In the genomic region with DNA sequence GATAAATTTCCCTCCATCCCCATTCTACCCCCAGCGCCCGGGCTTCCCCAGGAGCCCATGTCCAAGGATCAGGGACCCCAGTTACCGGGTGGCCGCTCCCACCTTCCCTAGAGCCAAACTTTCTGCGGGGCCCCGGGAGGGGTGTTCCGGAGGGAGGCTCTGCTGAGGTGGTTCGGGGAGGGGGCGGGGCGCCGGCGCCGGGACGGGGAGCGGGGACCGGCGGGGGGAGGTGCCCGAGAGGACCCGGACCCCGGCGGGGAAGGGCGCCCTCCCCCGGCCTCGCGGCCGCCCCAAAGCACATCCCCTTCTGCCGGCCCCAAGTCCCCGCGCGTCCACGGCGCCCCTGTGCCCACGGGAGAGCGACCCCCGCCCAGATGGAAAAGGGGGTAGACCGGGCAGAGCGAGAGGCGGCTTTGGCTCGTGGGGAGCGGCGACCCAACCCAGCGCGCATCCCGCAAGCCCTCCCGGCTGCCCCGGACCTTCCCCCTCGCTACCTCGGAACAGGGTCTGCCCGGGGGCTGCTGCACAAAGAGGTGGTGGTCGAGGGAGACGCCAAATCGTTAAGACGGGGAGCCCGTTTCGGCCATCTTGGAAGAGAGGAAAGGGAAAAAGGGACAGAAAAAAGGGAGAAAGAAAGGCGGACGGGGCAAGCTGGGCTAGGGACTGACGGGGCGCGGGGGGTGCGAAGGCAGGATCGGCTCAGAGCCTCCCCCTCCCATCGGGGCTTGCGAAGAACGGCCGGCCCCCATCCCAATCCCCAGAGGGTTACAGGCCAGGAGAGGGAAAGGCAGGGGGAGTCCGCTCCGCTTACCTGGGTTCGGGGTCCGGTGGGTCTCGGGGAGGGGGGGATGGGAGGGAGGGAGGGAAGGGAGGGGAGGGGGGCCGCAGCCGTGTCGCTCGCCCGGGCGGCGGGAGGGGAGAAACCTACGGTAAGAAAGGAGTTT, we compare ENCODE assay signal across 6 cellular contexts. TPM values are rescaled to one million over a fixed set of nuclear protein-coding genes. Genes with fewer than 3 reads are reported as not detected.
DNase-seq lines count a peak whose midpoint lies in the region; ATAC-seq and TF ChIP-seq lines count a peak whose summit lies in the region.

No MANE protein-coding gene starts in this region.

- H3K27me3 Mint-ChIP-seq in GM23338 (ENCODE audit: insufficient read depth, low read depth, poor library complexity), result peaks cover 52% of the 10 kb centered on the region

- peaks cover 14% of the 10 kb centered on the region for H3K36me3 Mint-ChIP-seq in GM23338 (ENCODE audit: low read depth)

- H3K4me2 ChIP-seq in GM23338, result peak overlapping the region; percentile 84

- no peaks in the 10 kb centered on the region for H3K36me3 ChIP-seq in GM23338 (ENCODE audit: insufficient read depth)

- H3K27me3 ChIP-seq in GM23338 (ENCODE audit: insufficient read depth), result peaks cover 16% of the 10 kb centered on the region

- peak in 1 of 2 experiments; percentile 40; a peak in 2 of 4 replicates for TF ChIP-seq CTCF in GM23338 (conservative IDR thresholded peaks at IDR 0.05; ENCODE audit: low read depth in 2 of 2)

- peaks cover 38% of the 10 kb centered on the region for H4K20me1 ChIP-seq in GM23338 (replicated peaks; ENCODE audit: insufficient read depth)

- no peak overlapping the region for H2AFZ ChIP-seq in GM23338

- peak overlapping the region; percentile 92 for H3K27ac Mint-ChIP-seq in GM23338

- peaks cover 44% of the 10 kb centered on the region for H3K4me1 Mint-ChIP-seq in GM23338

- peaks cover 53% of the 10 kb centered on the region for H3K79me2 ChIP-seq in GM23338 (replicated peaks; ENCODE audit: insufficient read depth)

- peak overlapping the region; percentile 97 for H3K27ac ChIP-seq in GM23338 (ENCODE audit: low read depth)

- peaks cover 50% of the 10 kb centered on the region for H3K4me1 ChIP-seq in GM23338 (ENCODE audit: insufficient read depth)

- no peaks in the 10 kb centered on the region for H3K9me2 ChIP-seq in GM23338 (ENCODE audit: insufficient read depth)

- peaks cover 3% of the 10 kb centered on the region; the same call in 1 of the 2 replicates for H3F3A ChIP-seq in GM23338 (replicated peaks; ENCODE audit: low read depth)

- intact Hi-C loops in left colon (cut with DNase I, micrococcal nuclease), result no loop called here

- peak overlapping the region; percentile 99 for H3K4me3 ChIP-seq in GM23338

- peak overlapping the region; percentile 97 for H3K4me3 Mint-ChIP-seq in GM23338

- peak; percentile 55 for DNase-seq in GM23338 (ENCODE audit: low spot score)
- DNase-seq in UCSD-AML1 (lab: John Stamatoyannopoulos, UW; ENCODE audit: unreplicated experiment), result peak; percentile 57
- peak; percentile 60 to 70 for DNase-seq in left colon
- no peak for DNase-seq in NCI-H510A treated with DMSO at 0.1 percent for 48 hours (lab: John Stamatoyannopoulos, UW)
- DNase-seq in NCI-H2107 (lab: John Stamatoyannopoulos, UW), result no peak

- ATAC-seq in GM23338, result peak; percentile 2
- ATAC-seq in left colon, result no peak
- ATAC-seq in HG03469 (IDR thresholded peaks at IDR 0.05; ENCODE audit: unreplicated experiment), result no peak

- peaks cover 5% of the 10 kb centered on the region for H3K9me3 Mint-ChIP-seq in GM23338

TF ChIP-seq in GM23338, 12 proteins besides CTCF, POLR2A, EP300 and RAD21:
- no peak for TF ChIP-seq NANOG (IDR thresholded peaks at IDR 0.05; ENCODE audit: borderline replicate concordance)
- TF ChIP-seq ZNF462 (CRISPR knock-in tag; IDR thresholded peaks at IDR 0.05), result no peak
- TF ChIP-seq ZNF331 (CRISPR knock-in tag; IDR thresholded peaks at IDR 0.05; ENCODE audit: low read depth), result no peak
- no peak for TF ChIP-seq JUNB (IDR thresholded peaks at IDR 0.05; ENCODE audit: unreplicated experiment)
- TF ChIP-seq STAT1 (IDR thresholded peaks at IDR 0.05; ENCODE audit: unreplicated experiment), result no peak
- no peak for TF ChIP-seq EZH2 (IDR thresholded peaks at IDR 0.05; ENCODE audit: low read depth, unreplicated experiment)
- no peak for TF ChIP-seq ZNF114 (CRISPR knock-in tag; IDR thresholded peaks at IDR 0.05)
- no peak for TF ChIP-seq CREB1 (CRISPR knock-in tag; IDR thresholded peaks at IDR 0.05; ENCODE audit: low read depth)
- TF ChIP-seq POLR2AphosphoS5 (IDR thresholded peaks at IDR 0.05; ENCODE audit: low read depth), result no peak; the same call in 1 of the 2 replicates
- TF ChIP-seq, protein P1, sequence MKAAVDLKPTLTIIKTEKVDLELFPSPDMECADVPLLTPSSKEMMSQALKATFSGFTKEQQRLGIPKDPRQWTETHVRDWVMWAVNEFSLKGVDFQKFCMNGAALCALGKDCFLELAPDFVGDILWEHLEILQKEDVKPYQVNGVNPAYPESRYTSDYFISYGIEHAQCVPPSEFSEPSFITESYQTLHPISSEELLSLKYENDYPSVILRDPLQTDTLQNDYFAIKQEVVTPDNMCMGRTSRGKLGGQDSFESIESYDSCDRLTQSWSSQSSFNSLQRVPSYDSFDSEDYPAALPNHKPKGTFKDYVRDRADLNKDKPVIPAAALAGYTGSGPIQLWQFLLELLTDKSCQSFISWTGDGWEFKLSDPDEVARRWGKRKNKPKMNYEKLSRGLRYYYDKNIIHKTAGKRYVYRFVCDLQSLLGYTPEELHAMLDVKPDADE (IDR thresholded peaks at IDR 0.05), result no peak

RNA-seq across cellular contexts. Expression of gene PCGF2, which starts 0.5 kb away (rescaled TPM):
- 21.1 and 23.4 TPM in 2 replicates for total RNA-seq in GM23338 (2014; rRNA removed; shearing (Covaris generic))
- polyA plus RNA-seq in GM23338 (2016; fragmentation: Nextera tagmentation; extraction: Ambion mirVana), result 51.9 and 60.9 TPM in 2 replicates
- total RNA-seq in left colon, result 10 to 100 TPM; 41.1 to 53.7 TPM

RNA-seq across cellular contexts. Expression of gene PSMB3, which starts 4.9 kb away (rescaled TPM):
- total RNA-seq in GM23338 (2014; rRNA removed; shearing (Covaris generic)), result 250 and 270 TPM in 2 replicates
- 523 and 558 TPM in 2 replicates for polyA plus RNA-seq in GM23338 (2016; fragmentation: Nextera tagmentation; extraction: Ambion mirVana)
- 100 to 1,000 TPM; 131 to 154 TPM for total RNA-seq in left colon

RNA-seq across cellular contexts. Expression of gene CISD3, which starts 17.5 kb away (rescaled TPM):
- 0.94 and 3.4 TPM in 2 replicates for total RNA-seq in GM23338 (2014; rRNA removed; shearing (Covaris generic))
- polyA plus RNA-seq in GM23338 (2016; fragmentation: Nextera tagmentation; extraction: Ambion mirVana), result 8.9 and 9.9 TPM in 2 replicates
- 10 to 100 TPM; 91.6 to 99.8 TPM for total RNA-seq in left colon

RNA-seq across cellular contexts. Expression of gene MLLT6, which starts 42.6 kb away (rescaled TPM):
- 2.8 and 3.3 TPM in 2 replicates for total RNA-seq in GM23338 (2014; rRNA removed; shearing (Covaris generic))
- polyA plus RNA-seq in GM23338 (2016; fragmentation: Nextera tagmentation; extraction: Ambion mirVana), result 1.8 and 2.6 TPM in 2 replicates
- 10 to 100 TPM; 82.5 to 87.9 TPM for total RNA-seq in left colon

RNA-seq across cellular contexts. Expression of gene PIP4K2B, which starts 51.7 kb away (rescaled TPM):
- 36.0 and 43.4 TPM in 2 replicates for total RNA-seq in GM23338 (2014; rRNA removed; shearing (Covaris generic))
- polyA plus RNA-seq in GM23338 (2016; fragmentation: Nextera tagmentation; extraction: Ambion mirVana), result 9.5 and 10.0 TPM in 2 replicates
- 10 to 100 TPM; 14.1 to 18.5 TPM for total RNA-seq in left colon

Comparison
In these comparisons a context has a peak if more than half of its experiments do, and no peak if none do; other contexts are left out.
1. DNase-seq: peak in GM23338 (single experiment), UCSD-AML1 (single experiment) and left colon (2 of 2); none in NCI-H510A treated with DMSO at 0.1 percent for 48 hours (single experiment) and NCI-H2107 (single experiment).
2. RNA of gene CISD3, which starts 17.5 kb away (total RNA-seq): 91.6 to 99.8 TPM in left colon; 0.94 to 3.4 TPM in GM23338; every median in the first group is over 10 times any median in the second.